ENCODE assay signal across 8 cellular contexts in genomic region chr3:128489860-128490649, GRCh38. TPM values are rescaled to one million over a fixed set of nuclear protein-coding genes. Genes with fewer than 3 reads are reported as not detected.
A peak's percentile ranks its signal among the peaks of the same experiment; 100 is the strongest.
DNase-seq lines count a peak whose midpoint lies in the region; ATAC-seq lines count a peak whose summit lies in the region.

No MANE protein-coding gene starts in this region.

- H3K27ac ChIP-seq in iPS-18a (ENCODE audit: low read length) (no peak overlapping the region), skin epidermis (peak overlapping the region in 17 of 21 experiments; percentile 0 to 76 (median 63))

- ATAC-seq in GM21526 (IDR thresholded peaks at IDR 0.05; ENCODE audit: low FRiP score, unreplicated experiment) (no peak), GM18873 (IDR thresholded peaks at IDR 0.05; ENCODE audit: low FRiP score, unreplicated experiment) (no peak)

- DNase-seq in D341Med (ENCODE audit: low spot score) (peak; percentile 68), M059J (ENCODE audit: low read depth) (peak; percentile 59), adipocyte (ENCODE audit: low read depth) (peak; percentile 71), nucleus accumbens (lab: John Stamatoyannopoulos, UW) (no peak)

- H3K4me1 ChIP-seq in adipocyte (ENCODE audit: control insufficient read depth, insufficient read depth, low read length): peaks cover 17% of the 10 kb centered on the region
- H3K4me1 ChIP-seq in iPS-18a (ENCODE audit: control insufficient read depth, low read depth, low read length): peaks cover 23% of the 10 kb centered on the region

- peak overlapping the region; percentile 61 for H3K4me3 ChIP-seq in adipocyte (ENCODE audit: low read length)
- H3K4me3 ChIP-seq in iPS-18a (ENCODE audit: low read length): peak overlapping the region; percentile 37
- H3K4me3 ChIP-seq in skin epidermis: peak overlapping the region; percentile 30 to 50 (median 43)

- H3K36me3 ChIP-seq in adipocyte (ENCODE audit: control insufficient read depth, insufficient read depth, low read length, severe bottlenecking) (no peaks in the 10 kb centered on the region), iPS-18a (ENCODE audit: control insufficient read depth, low read depth, low read length) (no peaks in the 10 kb centered on the region)

- H3K9ac ChIP-seq in adipocyte (ENCODE audit: low read length) (no peak overlapping the region), iPS-18a (ENCODE audit: low read length) (no peak overlapping the region)

- H3K9me3 ChIP-seq in adipocyte (ENCODE audit: control insufficient read depth, low read length) (no peaks in the 10 kb centered on the region), iPS-18a (ENCODE audit: control insufficient read depth, low read depth, low read length) (no peaks in the 10 kb centered on the region)

- H3K27me3 ChIP-seq in adipocyte (replicated peaks; ENCODE audit: control insufficient read depth, insufficient read depth, low read length): peaks cover 75% of the 10 kb centered on the region
- H3K27me3 ChIP-seq in iPS-18a (ENCODE audit: control insufficient read depth, insufficient read depth, low read length): peaks cover 100% of the 10 kb centered on the region

RNA-seq across cellular contexts. Expression of gene GATA2, which starts 2.9 kb away (rescaled TPM):
- 22.7 and 36.3 TPM in 2 replicates for total RNA-seq in M059J (2014; rRNA removed; shearing (Covaris generic))

RNA-seq across cellular contexts. Expression of gene DNAJB8, which starts 23.4 kb away (rescaled TPM):
- total RNA-seq in M059J (2014; rRNA removed; shearing (Covaris generic)): not detected in 2 replicates

Comparison
In these comparisons a context has a peak if more than half of its experiments do, and no peak if none do; other contexts are left out.
1. DNase-seq: peak in D341Med (single experiment), M059J (single experiment) and adipocyte (single experiment); none in nucleus accumbens (0 of 56).
2. Peak in every context shown above with its lines, with median percentiles within 50 percentile points of each other: H3K4me3 ChIP-seq.